Comparison of ENCODE assay signal across 2 cellular contexts in the genomic region with DNA sequence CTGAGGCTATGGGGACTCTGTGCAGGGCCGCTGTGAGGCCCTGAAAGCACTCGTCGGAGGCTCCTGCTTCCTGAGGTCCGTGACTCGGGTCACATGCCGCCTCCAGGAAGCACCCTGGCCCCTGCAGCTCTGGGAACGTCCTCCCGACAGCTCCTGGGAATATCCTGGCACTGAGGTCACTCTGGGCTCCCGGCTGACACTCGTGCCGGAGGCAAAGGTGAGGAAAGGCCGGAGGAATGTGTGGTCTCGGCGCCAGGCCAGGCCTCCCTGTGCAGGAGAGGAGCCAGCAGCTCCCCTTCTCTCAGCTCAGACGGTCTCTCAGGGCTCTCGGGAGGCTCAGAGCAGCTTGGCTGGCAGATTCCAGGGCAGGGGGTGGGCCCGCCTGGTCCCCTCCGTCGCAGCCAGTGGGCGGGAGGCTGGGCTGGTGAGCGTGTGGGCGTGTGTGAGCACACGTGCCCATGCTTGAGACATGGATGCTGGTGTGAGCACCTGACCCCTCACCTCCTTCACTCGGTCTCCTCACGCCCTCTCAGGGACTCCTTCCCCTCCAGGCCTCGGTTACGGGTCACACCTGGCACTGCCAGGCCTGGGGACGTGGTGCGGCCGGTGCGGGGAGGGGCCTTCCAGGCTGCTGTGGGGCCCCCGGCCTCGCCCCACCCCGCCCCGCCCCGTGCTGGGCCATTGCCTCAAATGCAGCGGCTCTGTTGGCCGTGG.
TF ChIP-seq lines count a peak whose summit lies in the region.

No MANE protein-coding gene starts in this region.

TF ChIP-seq in HEK293, 187 proteins besides CTCF, POLR2A, EP300 and RAD21 (continued from another document and continues in another):
- TF ChIP-seq, protein P1, sequence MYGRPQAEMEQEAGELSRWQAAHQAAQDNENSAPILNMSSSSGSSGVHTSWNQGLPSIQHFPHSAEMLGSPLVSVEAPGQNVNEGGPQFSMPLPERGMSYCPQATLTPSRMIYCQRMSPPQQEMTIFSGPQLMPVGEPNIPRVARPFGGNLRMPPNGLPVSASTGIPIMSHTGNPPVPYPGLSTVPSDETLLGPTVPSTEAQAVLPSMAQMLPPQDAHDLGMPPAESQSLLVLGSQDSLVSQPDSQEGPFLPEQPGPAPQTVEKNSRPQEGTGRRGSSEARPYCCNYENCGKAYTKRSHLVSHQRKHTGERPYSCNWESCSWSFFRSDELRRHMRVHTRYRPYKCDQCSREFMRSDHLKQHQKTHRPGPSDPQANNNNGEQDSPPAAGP (tag by site-specific recombination; IDR thresholded peaks at IDR 0.05): peak; percentile 89
- TF ChIP-seq ZNF302 (tag by site-specific recombination; IDR thresholded peaks at IDR 0.05; ENCODE audit: low read depth) (no peak), PRDM1 (tag by site-specific recombination; IDR thresholded peaks at IDR 0.05) (no peak), ZNF335 (tag by site-specific recombination; conservative IDR thresholded peaks at IDR 0.05) (peak; percentile 79), SP3 (tag by site-specific recombination; IDR thresholded peaks at IDR 0.05) (peak; percentile 91), ZNF24 (tag by site-specific recombination; IDR thresholded peaks at IDR 0.05) (0 out of 2 replicates have a peak, but pooled peaks have one; percentile 67), ZBTB21 (tag by site-specific recombination; IDR thresholded peaks at IDR 0.05) (peak; percentile 31; the same call in 1 of the 2 replicates), ZNF426 (tag by site-specific recombination; IDR thresholded peaks at IDR 0.05) (no peak), ZNF677 (tag by site-specific recombination; IDR thresholded peaks at IDR 0.05) (no peak), HOXA7 (CRISPR knock-in tag; IDR thresholded peaks at IDR 0.05; ENCODE audit: borderline replicate concordance) (no peak), ZNF202 (tag by site-specific recombination; IDR thresholded peaks at IDR 0.05; ENCODE audit: borderline replicate concordance) (no peak), TCF7L2 (IDR thresholded peaks at IDR 0.05; ENCODE audit: borderline replicate concordance, low read depth, low read length) (no peak), GLI2 (tag by site-specific recombination; IDR thresholded peaks at IDR 0.05; ENCODE audit: borderline replicate concordance, low read depth) (no peak), ZFP69B (tag by site-specific recombination; IDR thresholded peaks at IDR 0.05) (peak; percentile 100), ZNF747 (tag by site-specific recombination; IDR thresholded peaks at IDR 0.05) (no peak), GLIS1 (tag by site-specific recombination; IDR thresholded peaks at IDR 0.05) (peak; percentile 99), ZNF433 (tag by site-specific recombination; IDR thresholded peaks at IDR 0.05; ENCODE audit: low read depth) (no peak), EGR2 (tag by site-specific recombination; IDR thresholded peaks at IDR 0.05; ENCODE audit: low read depth) (peak; percentile 95), ZNF121 (tag by site-specific recombination; IDR thresholded peaks at IDR 0.05) (0 out of 2 replicates have a peak, but pooled peaks have one; percentile 5), ZNF521 (tag by site-specific recombination; IDR thresholded peaks at IDR 0.05) (no peak)
- TF ChIP-seq, protein P2, sequence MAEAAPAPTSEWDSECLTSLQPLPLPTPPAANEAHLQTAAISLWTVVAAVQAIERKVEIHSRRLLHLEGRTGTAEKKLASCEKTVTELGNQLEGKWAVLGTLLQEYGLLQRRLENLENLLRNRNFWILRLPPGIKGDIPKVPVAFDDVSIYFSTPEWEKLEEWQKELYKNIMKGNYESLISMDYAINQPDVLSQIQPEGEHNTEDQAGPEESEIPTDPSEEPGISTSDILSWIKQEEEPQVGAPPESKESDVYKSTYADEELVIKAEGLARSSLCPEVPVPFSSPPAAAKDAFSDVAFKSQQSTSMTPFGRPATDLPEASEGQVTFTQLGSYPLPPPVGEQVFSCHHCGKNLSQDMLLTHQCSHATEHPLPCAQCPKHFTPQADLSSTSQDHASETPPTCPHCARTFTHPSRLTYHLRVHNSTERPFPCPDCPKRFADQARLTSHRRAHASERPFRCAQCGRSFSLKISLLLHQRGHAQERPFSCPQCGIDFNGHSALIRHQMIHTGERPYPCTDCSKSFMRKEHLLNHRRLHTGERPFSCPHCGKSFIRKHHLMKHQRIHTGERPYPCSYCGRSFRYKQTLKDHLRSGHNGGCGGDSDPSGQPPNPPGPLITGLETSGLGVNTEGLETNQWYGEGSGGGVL (tag by site-specific recombination; IDR thresholded peaks at IDR 0.05): peak; percentile 44; the same call in 1 of the 2 replicates
- TF ChIP-seq, protein P3, sequence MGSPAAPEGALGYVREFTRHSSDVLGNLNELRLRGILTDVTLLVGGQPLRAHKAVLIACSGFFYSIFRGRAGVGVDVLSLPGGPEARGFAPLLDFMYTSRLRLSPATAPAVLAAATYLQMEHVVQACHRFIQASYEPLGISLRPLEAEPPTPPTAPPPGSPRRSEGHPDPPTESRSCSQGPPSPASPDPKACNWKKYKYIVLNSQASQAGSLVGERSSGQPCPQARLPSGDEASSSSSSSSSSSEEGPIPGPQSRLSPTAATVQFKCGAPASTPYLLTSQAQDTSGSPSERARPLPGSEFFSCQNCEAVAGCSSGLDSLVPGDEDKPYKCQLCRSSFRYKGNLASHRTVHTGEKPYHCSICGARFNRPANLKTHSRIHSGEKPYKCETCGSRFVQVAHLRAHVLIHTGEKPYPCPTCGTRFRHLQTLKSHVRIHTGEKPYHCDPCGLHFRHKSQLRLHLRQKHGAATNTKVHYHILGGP (tag by site-specific recombination; IDR thresholded peaks at IDR 0.05): no peak
- TF ChIP-seq, protein P4, sequence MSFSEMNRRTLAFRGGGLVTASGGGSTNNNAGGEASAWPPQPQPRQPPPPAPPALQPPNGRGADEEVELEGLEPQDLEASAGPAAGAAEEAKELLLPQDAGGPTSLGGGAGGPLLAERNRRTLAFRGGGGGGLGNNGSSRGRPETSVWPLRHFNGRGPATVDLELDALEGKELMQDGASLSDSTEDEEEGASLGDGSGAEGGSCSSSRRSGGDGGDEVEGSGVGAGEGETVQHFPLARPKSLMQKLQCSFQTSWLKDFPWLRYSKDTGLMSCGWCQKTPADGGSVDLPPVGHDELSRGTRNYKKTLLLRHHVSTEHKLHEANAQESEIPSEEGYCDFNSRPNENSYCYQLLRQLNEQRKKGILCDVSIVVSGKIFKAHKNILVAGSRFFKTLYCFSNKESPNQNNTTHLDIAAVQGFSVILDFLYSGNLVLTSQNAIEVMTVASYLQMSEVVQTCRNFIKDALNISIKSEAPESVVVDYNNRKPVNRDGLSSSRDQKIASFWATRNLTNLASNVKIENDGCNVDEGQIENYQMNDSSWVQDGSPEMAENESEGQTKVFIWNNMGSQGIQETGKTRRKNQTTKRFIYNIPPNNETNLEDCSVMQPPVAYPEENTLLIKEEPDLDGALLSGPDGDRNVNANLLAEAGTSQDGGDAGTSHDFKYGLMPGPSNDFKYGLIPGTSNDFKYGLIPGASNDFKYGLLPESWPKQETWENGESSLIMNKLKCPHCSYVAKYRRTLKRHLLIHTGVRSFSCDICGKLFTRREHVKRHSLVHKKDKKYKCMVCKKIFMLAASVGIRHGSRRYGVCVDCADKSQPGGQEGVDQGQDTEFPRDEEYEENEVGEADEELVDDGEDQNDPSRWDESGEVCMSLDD (tag by site-specific recombination; IDR thresholded peaks at IDR 0.05): peak; percentile 79; the same call in 1 of the 2 replicates

TF ChIP-seq in K562, 482 proteins besides CTCF, POLR2A, EP300 and RAD21 (continued from another document and continues in another):
- TF ChIP-seq, protein P5, sequence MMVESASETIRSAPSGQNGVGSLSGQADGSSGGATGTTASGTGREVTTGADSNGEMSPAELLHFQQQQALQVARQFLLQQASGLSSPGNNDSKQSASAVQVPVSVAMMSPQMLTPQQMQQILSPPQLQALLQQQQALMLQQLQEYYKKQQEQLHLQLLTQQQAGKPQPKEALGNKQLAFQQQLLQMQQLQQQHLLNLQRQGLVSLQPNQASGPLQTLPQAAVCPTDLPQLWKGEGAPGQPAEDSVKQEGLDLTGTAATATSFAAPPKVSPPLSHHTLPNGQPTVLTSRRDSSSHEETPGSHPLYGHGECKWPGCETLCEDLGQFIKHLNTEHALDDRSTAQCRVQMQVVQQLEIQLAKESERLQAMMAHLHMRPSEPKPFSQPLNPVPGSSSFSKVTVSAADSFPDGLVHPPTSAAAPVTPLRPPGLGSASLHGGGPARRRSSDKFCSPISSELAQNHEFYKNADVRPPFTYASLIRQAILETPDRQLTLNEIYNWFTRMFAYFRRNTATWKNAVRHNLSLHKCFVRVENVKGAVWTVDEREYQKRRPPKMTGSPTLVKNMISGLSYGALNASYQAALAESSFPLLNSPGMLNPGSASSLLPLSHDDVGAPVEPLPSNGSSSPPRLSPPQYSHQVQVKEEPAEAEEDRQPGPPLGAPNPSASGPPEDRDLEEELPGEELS (CRISPR knock-in tag; IDR thresholded peaks at IDR 0.05; ENCODE audit: borderline replicate concordance): peak; percentile 85; the same call in 1 of the 2 replicates
- TF ChIP-seq HNRNPK (IDR thresholded peaks at IDR 0.05; ENCODE audit: low read depth, low read length, poor library complexity, severe bottlenecking): no peak
- no peak for TF ChIP-seq FOXA1 (IDR thresholded peaks at IDR 0.05; ENCODE audit: borderline replicate concordance)
- TF ChIP-seq ZFP36 (IDR thresholded peaks at IDR 0.05; ENCODE audit: low read depth, low read length, partially characterized antibody): peak; percentile 79
- TF ChIP-seq DPF2 (IDR thresholded peaks at IDR 0.05): peak; percentile 22; the same call in 1 of the 2 replicates
- TF ChIP-seq EGR1 (conservative IDR thresholded peaks at IDR 0.05): peak; percentile 89
- TF ChIP-seq, protein P6, sequence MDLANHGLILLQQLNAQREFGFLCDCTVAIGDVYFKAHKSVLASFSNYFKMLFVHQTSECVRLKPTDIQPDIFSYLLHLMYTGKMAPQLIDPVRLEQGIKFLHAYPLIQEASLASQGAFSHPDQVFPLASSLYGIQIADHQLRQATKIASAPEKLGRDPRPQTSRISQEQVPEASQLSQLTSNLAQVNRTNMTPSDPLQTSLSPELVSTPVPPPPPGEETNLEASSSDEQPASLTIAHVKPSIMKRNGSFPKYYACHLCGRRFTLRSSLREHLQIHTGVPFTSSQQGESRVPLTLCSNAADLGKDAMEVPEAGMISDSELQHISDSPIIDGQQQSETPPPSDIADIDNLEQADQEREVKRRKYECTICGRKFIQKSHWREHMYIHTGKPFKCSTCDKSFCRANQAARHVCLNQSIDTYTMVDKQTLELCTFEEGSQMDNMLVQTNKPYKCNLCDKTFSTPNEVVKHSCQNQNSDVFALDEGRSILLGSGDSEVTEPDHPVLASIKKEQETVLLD (IDR thresholded peaks at IDR 0.05): peak; percentile 44
- TF ChIP-seq JUN (IDR thresholded peaks at IDR 0.05; ENCODE audit: borderline replicate concordance, low read depth, low read length): 0 out of 2 replicates have a peak, but pooled peaks have one; percentile 4
- no peak for TF ChIP-seq JUN (CRISPR knock-in tag; IDR thresholded peaks at IDR 0.05; ENCODE audit: borderline replicate concordance)
- TF ChIP-seq ZNF174 (CRISPR knock-in tag; IDR thresholded peaks at IDR 0.05): no peak
- TF ChIP-seq, protein P7, sequence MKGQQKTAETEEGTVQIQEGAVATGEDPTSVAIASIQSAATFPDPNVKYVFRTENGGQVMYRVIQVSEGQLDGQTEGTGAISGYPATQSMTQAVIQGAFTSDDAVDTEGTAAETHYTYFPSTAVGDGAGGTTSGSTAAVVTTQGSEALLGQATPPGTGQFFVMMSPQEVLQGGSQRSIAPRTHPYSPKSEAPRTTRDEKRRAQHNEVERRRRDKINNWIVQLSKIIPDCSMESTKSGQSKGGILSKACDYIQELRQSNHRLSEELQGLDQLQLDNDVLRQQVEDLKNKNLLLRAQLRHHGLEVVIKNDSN (CRISPR knock-in tag; IDR thresholded peaks at IDR 0.05): peak; percentile 61
- TF ChIP-seq HNRNPLL (IDR thresholded peaks at IDR 0.05; ENCODE audit: low read depth, low read length, poor library complexity, severe bottlenecking): peak; percentile 14
- TF ChIP-seq, protein P8, sequence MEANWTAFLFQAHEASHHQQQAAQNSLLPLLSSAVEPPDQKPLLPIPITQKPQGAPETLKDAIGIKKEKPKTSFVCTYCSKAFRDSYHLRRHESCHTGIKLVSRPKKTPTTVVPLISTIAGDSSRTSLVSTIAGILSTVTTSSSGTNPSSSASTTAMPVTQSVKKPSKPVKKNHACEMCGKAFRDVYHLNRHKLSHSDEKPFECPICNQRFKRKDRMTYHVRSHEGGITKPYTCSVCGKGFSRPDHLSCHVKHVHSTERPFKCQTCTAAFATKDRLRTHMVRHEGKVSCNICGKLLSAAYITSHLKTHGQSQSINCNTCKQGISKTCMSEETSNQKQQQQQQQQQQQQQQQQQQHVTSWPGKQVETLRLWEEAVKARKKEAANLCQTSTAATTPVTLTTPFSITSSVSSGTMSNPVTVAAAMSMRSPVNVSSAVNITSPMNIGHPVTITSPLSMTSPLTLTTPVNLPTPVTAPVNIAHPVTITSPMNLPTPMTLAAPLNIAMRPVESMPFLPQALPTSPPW (CRISPR knock-in tag; IDR thresholded peaks at IDR 0.05): peak; percentile 39; the same call in 1 of the 2 replicates
- peak; percentile 22; the same call in 1 of the 2 replicates for TF ChIP-seq PHF8 (IDR thresholded peaks at IDR 0.05; ENCODE audit: borderline replicate concordance, low read length)
- 0 out of 2 replicates have a peak, but pooled peaks have one; percentile 14 for TF ChIP-seq RAD51 (IDR thresholded peaks at IDR 0.05; ENCODE audit: borderline replicate concordance, low read depth)
- no peak for TF ChIP-seq HCFC1 (IDR thresholded peaks at IDR 0.05; ENCODE audit: low read depth, low read length)
- TF ChIP-seq, protein P9, sequence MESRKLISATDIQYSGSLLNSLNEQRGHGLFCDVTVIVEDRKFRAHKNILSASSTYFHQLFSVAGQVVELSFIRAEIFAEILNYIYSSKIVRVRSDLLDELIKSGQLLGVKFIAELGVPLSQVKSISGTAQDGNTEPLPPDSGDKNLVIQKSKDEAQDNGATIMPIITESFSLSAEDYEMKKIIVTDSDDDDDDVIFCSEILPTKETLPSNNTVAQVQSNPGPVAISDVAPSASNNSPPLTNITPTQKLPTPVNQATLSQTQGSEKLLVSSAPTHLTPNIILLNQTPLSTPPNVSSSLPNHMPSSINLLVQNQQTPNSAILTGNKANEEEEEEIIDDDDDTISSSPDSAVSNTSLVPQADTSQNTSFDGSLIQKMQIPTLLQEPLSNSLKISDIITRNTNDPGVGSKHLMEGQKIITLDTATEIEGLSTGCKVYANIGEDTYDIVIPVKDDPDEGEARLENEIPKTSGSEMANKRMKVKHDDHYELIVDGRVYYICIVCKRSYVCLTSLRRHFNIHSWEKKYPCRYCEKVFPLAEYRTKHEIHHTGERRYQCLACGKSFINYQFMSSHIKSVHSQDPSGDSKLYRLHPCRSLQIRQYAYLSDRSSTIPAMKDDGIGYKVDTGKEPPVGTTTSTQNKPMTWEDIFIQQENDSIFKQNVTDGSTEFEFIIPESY (CRISPR knock-in tag; IDR thresholded peaks at IDR 0.05): peak; percentile 45; the same call in 1 of the 2 replicates
- peak; percentile 56; the same call in 1 of the 2 replicates for TF ChIP-seq NFIC (IDR thresholded peaks at IDR 0.05)
- peak; percentile 62; the same call in 1 of the 2 replicates for TF ChIP-seq FOXK1 (CRISPR knock-in tag; IDR thresholded peaks at IDR 0.05; ENCODE audit: borderline replicate concordance)
- no peak for TF ChIP-seq TOE1 (IDR thresholded peaks at IDR 0.05; ENCODE audit: borderline replicate concordance)
- TF ChIP-seq TOE1 (CRISPR knock-in tag; IDR thresholded peaks at IDR 0.05; ENCODE audit: borderline replicate concordance, low read depth): peak; percentile 55; the same call in 1 of the 2 replicates
- TF ChIP-seq, protein P10, sequence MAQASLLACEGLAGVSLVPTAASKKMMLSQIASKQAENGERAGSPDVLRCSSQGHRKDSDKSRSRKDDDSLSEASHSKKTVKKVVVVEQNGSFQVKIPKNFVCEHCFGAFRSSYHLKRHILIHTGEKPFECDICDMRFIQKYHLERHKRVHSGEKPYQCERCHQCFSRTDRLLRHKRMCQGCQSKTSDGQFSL (CRISPR knock-in tag; IDR thresholded peaks at IDR 0.05): peak; percentile 73; the same call in 1 of the 2 replicates
- TF ChIP-seq, protein P10 (tag; IDR thresholded peaks at IDR 0.05): no peak
- no peak for TF ChIP-seq ZKSCAN1 (IDR thresholded peaks at IDR 0.05; ENCODE audit: low read depth, low read length)
